18 cellular contexts compared by ENCODE assay signal in genomic region chr15:69181419-69181818, GRCh38. TPM values are rescaled to one million over a fixed set of nuclear protein-coding genes. Genes with fewer than 3 reads are reported as not detected.
DNase-seq lines count a peak whose midpoint lies in the region; ATAC-seq and TF ChIP-seq lines count a peak whose summit lies in the region.
"Had no signal": no experiment of that assay in that cellular context is flagged by ENCODE, and none has a peak within 500 bp of the region (broad histone marks: within the 10 kb centered on the region; RNA-seq: fewer than 3 reads in every experiment).

No MANE protein-coding gene starts in this region.

- H3K27ac Mint-ChIP-seq in HFFc6 = no peak overlapping the region
- H3K27ac Mint-ChIP-seq: CD4-positive, CD25-positive, alpha-beta regulatory T cell; CD8-positive, alpha-beta memory T cell had no signal

- TF ChIP-seq CTCF in fibroblast of the aortic adventitia (IDR thresholded peaks at IDR 0.05; ENCODE audit: insufficient read depth, low read length) (no peak), HFFc6 (IDR thresholded peaks at IDR 0.05) (no peak)

- H3K36me3 Mint-ChIP-seq in HFFc6 (ENCODE audit: low read depth) = no peaks in the 10 kb centered on the region
- H3K36me3 Mint-ChIP-seq: CD4-positive, CD25-positive, alpha-beta regulatory T cell had no signal

- no peaks in the 10 kb centered on the region for H3K9me3 Mint-ChIP-seq in HFFc6
- H3K9me3 Mint-ChIP-seq: CD8-positive, alpha-beta memory T cell had no signal

- H3K4me3 ChIP-seq in fibroblast of the aortic adventitia (ENCODE audit: low read depth, low read length) = no peak overlapping the region
- H3K4me3 ChIP-seq: A549 had no signal

- H3K4me3 Mint-ChIP-seq in HFFc6 = no peak overlapping the region
- H3K4me3 Mint-ChIP-seq: CD4-positive, CD25-positive, alpha-beta regulatory T cell; CD8-positive, alpha-beta memory T cell had no signal

- H3K27me3 Mint-ChIP-seq in HFFc6 (ENCODE audit: insufficient read depth) = no peaks in the 10 kb centered on the region
- H3K27me3 Mint-ChIP-seq: CD4-positive, CD25-positive, alpha-beta regulatory T cell; CD8-positive, alpha-beta memory T cell had no signal

- ATAC-seq in SK-N-SH treated with all-trans-retinoic acid at 6 μM for 48 hours = peak; percentile 90
- ATAC-seq in HG02852 (IDR thresholded peaks at IDR 0.05; ENCODE audit: unreplicated experiment) = no peak
- ATAC-seq: A549, HCT116, HepG2 had no signal

- H3K4me1 Mint-ChIP-seq in HFFc6 (ENCODE audit: low read depth) = no peaks in the 10 kb centered on the region
- H3K4me1 Mint-ChIP-seq: CD8-positive, alpha-beta memory T cell had no signal

- DNase-seq in AG08395 (ENCODE audit: low spot score) (peak; percentile 7), GM03348 (ENCODE audit: low spot score) (peak; percentile 19), fibroblast of the aortic adventitia (ENCODE audit: low read depth) (peak; percentile 30), HFFc6 (no peak)
- no peak for DNase-seq in stimulated activated CD4-positive, alpha-beta T cell treated with anti-CD3 and anti-CD28 coated beads, Interleukin-4, amount 100 ng/mL, for 1 hour
- DNase-seq: BE2C; C1 segment of cervical spinal cord; Caco-2; CD4-positive, CD25-positive, alpha-beta regulatory T cell; CD8-positive, alpha-beta memory T cell; GDM1; GOT3; H7 had no signal

TF ChIP-seq in SK-N-SH treated with all-trans-retinoic acid at 6 μM for 48 hours, 23 proteins besides CTCF, POLR2A, EP300 and RAD21:
- TF ChIP-seq ZC3H10 (CRISPR knock-in tag; IDR thresholded peaks at IDR 0.05) = no peak
- peak; percentile 34; the same call in 1 of the 2 replicates for TF ChIP-seq ISL1 (CRISPR knock-in tag; IDR thresholded peaks at IDR 0.05)
- no peak for TF ChIP-seq CSRNP3 (CRISPR knock-in tag; IDR thresholded peaks at IDR 0.05)
- TF ChIP-seq TCF4 (CRISPR knock-in tag; IDR thresholded peaks at IDR 0.05; ENCODE audit: borderline replicate concordance) = no peak
- no peak for TF ChIP-seq ZNF565 (CRISPR knock-in tag; conservative IDR thresholded peaks at IDR 0.05; ENCODE audit: low read depth)
- no peak for TF ChIP-seq ESRRG (CRISPR knock-in tag; IDR thresholded peaks at IDR 0.05)
- 0 out of 2 replicates have a peak, but pooled peaks have one; percentile 22 for TF ChIP-seq ZFP3 (CRISPR knock-in tag; IDR thresholded peaks at IDR 0.05)
- 0 out of 2 replicates have a peak, but pooled peaks have one; percentile 46 for TF ChIP-seq ZFP30 (CRISPR knock-in tag; IDR thresholded peaks at IDR 0.05)
- no peak for TF ChIP-seq GLIS3 (CRISPR knock-in tag; IDR thresholded peaks at IDR 0.05)
- TF ChIP-seq TOX (CRISPR knock-in tag; IDR thresholded peaks at IDR 0.05; ENCODE audit: borderline replicate concordance) = no peak
- TF ChIP-seq TSHZ2 (CRISPR knock-in tag; IDR thresholded peaks at IDR 0.05) = no peak

RNA-seq across cellular contexts. Expression of gene GLCE, which starts 21.0 kb away (rescaled TPM):
- total RNA-seq in fibroblast of the aortic adventitia (ENCODE audit: low replicate concordance) = 8.3 and 24.4 TPM in 2 replicates
- 10 to 100 TPM; 13.2 to 20.6 (median 17.7) TPM for total RNA-seq in HFFc6 (2021; fragmentation: NEBNext Ultra II Directional; extraction: Animal tissue kit (Norgen Biotek cat#: 25700))

Comparison
In these comparisons a context has a peak if more than half of its experiments do, and no peak if none do; other contexts are left out.
1. DNase-seq: peak in AG08395 (single experiment), GM03348 (single experiment) and fibroblast of the aortic adventitia (single experiment); none in stimulated activated CD4-positive, alpha-beta T cell treated with anti-CD3 and anti-CD28 coated beads, Interleukin-4, amount 100 ng/mL, for 1 hour (single experiment) and HFFc6 (single experiment).